Comparison of ENCODE assay signal across 15 cellular contexts in the genomic region with DNA sequence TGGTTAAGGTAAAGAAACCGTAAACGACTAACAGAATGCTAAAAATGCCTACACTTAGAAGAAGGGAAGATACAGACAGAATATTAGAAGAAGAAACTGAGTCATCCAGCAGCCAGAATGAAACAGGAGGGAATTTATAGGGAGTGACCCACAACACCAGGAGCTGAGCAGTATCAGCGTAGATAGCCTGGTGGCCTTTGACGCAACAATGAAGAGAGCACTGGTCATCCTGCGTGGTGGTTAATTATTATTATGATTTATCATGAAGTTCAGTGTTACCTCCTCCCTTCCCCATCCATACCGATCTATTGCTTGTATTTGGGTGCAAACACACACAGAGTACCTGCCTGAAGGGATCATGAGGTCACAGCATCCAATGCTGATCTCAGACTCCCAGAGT. TPM values are rescaled to one million over a fixed set of nuclear protein-coding genes. Genes with fewer than 3 reads are reported as not detected.
DNase-seq lines count a peak whose midpoint lies in the region; ATAC-seq and TF ChIP-seq lines count a peak whose summit lies in the region.
"Had no signal": no experiment of that assay in that cellular context is flagged by ENCODE, and none has a peak within 500 bp of the region (broad histone marks: within the 10 kb centered on the region; RNA-seq: fewer than 3 reads in every experiment).

No MANE protein-coding gene starts in this region.

- peak overlapping the region; percentile 68 for H2BK20ac ChIP-seq in IMR-90 (ENCODE audit: low read depth, low read length)

- 0 out of 2 replicates have a peak overlapping the region, but pooled peaks have one; percentile 1 for H3K27ac ChIP-seq in IMR-90 (ENCODE audit: insufficient read depth, low read length)
- peak overlapping the region in 3 of 5 donors; percentile 53 to 90 (median 89) for H3K27ac ChIP-seq in adrenal gland
- peak overlapping the region; percentile 79 for H3K27ac ChIP-seq in lower lobe of right lung

- H4K20me1 ChIP-seq in IMR-90 (ENCODE audit: insufficient read depth, low read length): peaks cover 4% of the 10 kb centered on the region

- peaks cover 11% of the 10 kb centered on the region for H3K9me1 ChIP-seq in IMR-90 (ENCODE audit: insufficient read depth, low read length)

- peak overlapping the region; percentile 20 to 27; a peak in 2 of 4 replicates for H4K8ac ChIP-seq in IMR-90 (ENCODE audit: low read depth in 2 of 2, low read length in 2 of 2)

- no peaks in the 10 kb centered on the region for H3K9me3 ChIP-seq in IMR-90 (ENCODE audit: control insufficient read depth, insufficient read depth, low read length)
- H3K9me3 ChIP-seq in adrenal gland (replicated peaks in 1 of 3): no peaks in the 10 kb centered on the region
- H3K9me3 ChIP-seq in lower lobe of right lung: no peaks in the 10 kb centered on the region
- H3K9me3 ChIP-seq: ascending aorta, mucosa of descending colon, upper lobe of right lung had no signal

- WGBS in IMR-90 (ENCODE audit: extremely low coverage in 2 of 2, insufficient read length in 1 of 2), 2 experiments: no CpG with 5 or more reads among the region's 6 CpGs
- WGBS in adrenal gland, 4 donors: 83 to 86% (median 85%) methylated on average over 6 of the region's 6 CpGs

- H4K5ac ChIP-seq in IMR-90 (ENCODE audit: low read depth, low read length): no peak overlapping the region

- H3K4me2 ChIP-seq in IMR-90 (ENCODE audit: low read depth, low read length): no peak overlapping the region

- no peak overlapping the region for H2AFZ ChIP-seq in IMR-90 (replicated peaks; ENCODE audit: low read length, poor library complexity)

- H2BK15ac ChIP-seq in IMR-90 (ENCODE audit: low read depth, low read length): peak overlapping the region; percentile 95; the same call in 1 of the 3 replicates

- H2BK120ac ChIP-seq in IMR-90 (ENCODE audit: low read depth, low read length): peak overlapping the region; percentile 45

- intact Hi-C loops in IMR-90 (cut with micrococcal nuclease): loop anchor here (10.0 kb wide), 1 partner anchor 106 kb away; no protein-coding TSS in a partner anchor
- intact Hi-C loops in adrenal gland (cut with DNase I): loop anchor here in 1 of 2 donors (5.0 kb wide), 1 partner anchor 54 kb away; no protein-coding TSS in a partner anchor
- intact Hi-C loops in lower lobe of right lung (cut with DNase I): no loop called here

- POLR2A ChIA-PET in IMR-90 (lab: Charles Lee; ENCODE audit: unreplicated experiment): no interaction called here

- no peak overlapping the region for H3K56ac ChIP-seq in IMR-90 (ENCODE audit: extremely low read depth, insufficient read depth, low read length)

- TF ChIP-seq POLR2A in IMR-90 (IDR thresholded peaks at IDR 0.05; ENCODE audit: low read depth, low read length) (no peak), adrenal gland (IDR thresholded peaks at IDR 0.05) (no peak)

- H3K27me3 ChIP-seq in IMR-90 (ENCODE audit: control insufficient read depth, insufficient read depth, low read length): no peaks in the 10 kb centered on the region
- no peaks in the 10 kb centered on the region for H3K27me3 ChIP-seq in adrenal gland
- H3K27me3 ChIP-seq in lower lobe of right lung (ENCODE audit: low read depth): no peaks in the 10 kb centered on the region
- H3K27me3 ChIP-seq: ascending aorta, upper lobe of right lung had no signal

- ATAC-seq in IMR-90 (ENCODE audit: low read depth): no peak
- no peak for ATAC-seq in lower lobe of right lung
- no peak for ATAC-seq in left lobe of liver
- no peak for ATAC-seq in HG03108 (IDR thresholded peaks at IDR 0.05; ENCODE audit: unreplicated experiment)

- TF ChIP-seq CTCF in IMR-90 (conservative IDR thresholded peaks at IDR 0.05; ENCODE audit: low read depth, low read length) (no peak), adrenal gland (IDR thresholded peaks at IDR 0.05) (no peak), lower lobe of right lung (IDR thresholded peaks at IDR 0.05) (no peak)

- H3K4me1 ChIP-seq in IMR-90 (ENCODE audit: control insufficient read depth, insufficient read depth, low read length) (peaks cover 5% of the 10 kb centered on the region), adrenal gland (replicated peaks in 1 of 2) (peaks cover 19 to 33% of the 10 kb centered on the region in 2 donors), lower lobe of right lung (peaks cover 15% of the 10 kb centered on the region)

- no peak overlapping the region for H2AK9ac ChIP-seq in IMR-90 (replicated peaks; ENCODE audit: low read depth, low read length, poor library complexity)

- no peak overlapping the region for H3K23ac ChIP-seq in IMR-90 (ENCODE audit: low read depth, low read length)

- H3K18ac ChIP-seq in IMR-90 (ENCODE audit: low read depth, low read length): no peak overlapping the region; the same call in 1 of the 2 replicates

- TF ChIP-seq RAD21 in IMR-90 (IDR thresholded peaks at IDR 0.05; ENCODE audit: low read length): no peak

- DNase-seq in A172 (ENCODE audit: low spot score) (peak; percentile 35), IMR-90 (no peak), adrenal gland (no peak), lower lobe of right lung (no peak), left lobe of liver (ENCODE audit: low spot score) (no peak), NCI-H748 (lab: John Stamatoyannopoulos, UW; ENCODE audit: unreplicated experiment) (no peak)
- DNase-seq in activated T-cell treated with anti-CD3 and anti-CD28 coated beads, Interleukin-2, amount 50 U/mL, for 48 hours: no peak
- DNase-seq: activated effector memory CD4-positive, alpha-beta T cell treated with Interleukin-2 at 50 U/mL for 16 hours; CD4-positive, alpha-beta T cell; NCI-H1092; stimulated activated naive CD4-positive, alpha-beta T cell had no signal

- H3K36me3 ChIP-seq in IMR-90 (ENCODE audit: control insufficient read depth, insufficient read depth, low read length): no peaks in the 10 kb centered on the region
- H3K36me3 ChIP-seq in adrenal gland (replicated peaks in 1 of 2): no peaks in the 10 kb centered on the region
- no peaks in the 10 kb centered on the region for H3K36me3 ChIP-seq in lower lobe of right lung
- H3K36me3 ChIP-seq: ascending aorta, upper lobe of right lung had no signal

- H2BK5ac ChIP-seq in IMR-90 (ENCODE audit: low read depth, low read length, poor library complexity, severe bottlenecking): no peak overlapping the region

- CTCF ChIA-PET in IMR-90 (lab: Yijun Ruan, JAX): no interaction called here

- dilution Hi-C loops in IMR-90 (cut with HindIII; ENCODE audit: low sequenced_read_pairs, unreplicated experiment): no loop called here

- H4K91ac ChIP-seq in IMR-90 (ENCODE audit: insufficient read depth, low read depth, low read length): peak overlapping the region; percentile 50

- peak overlapping the region; percentile 85; the same call in 1 of the 2 replicates for H2AK5ac ChIP-seq in IMR-90 (ENCODE audit: low read depth, low read length)

- H3K9ac ChIP-seq in IMR-90 (ENCODE audit: low read depth, low read length): no peak overlapping the region

- H3K4me3 ChIP-seq in IMR-90 (ENCODE audit: insufficient read depth, low read depth, low read length) (no peak overlapping the region), adrenal gland (no peak overlapping the region), lower lobe of right lung (no peak overlapping the region)

- in situ Hi-C loops in IMR-90 (cut with MboI; ENCODE audit: low sequenced_read_pairs): no loop called here

- no TSS peak for BruUV-seq in IMR-90 (replicated peaks; lab: Mats Ljungman, UMichigan)

- H3K14ac ChIP-seq in IMR-90 (replicated peaks; ENCODE audit: low read depth, low read length): peak overlapping the region; percentile 50

- H3K4ac ChIP-seq in IMR-90 (ENCODE audit: low read depth, low read length): peak overlapping the region; percentile 54

- no peaks in the 10 kb centered on the region for H3K79me1 ChIP-seq in IMR-90 (ENCODE audit: low read depth in 1 of 2, low read length in 2 of 2)

TF ChIP-seq in IMR-90, 13 proteins besides CTCF, POLR2A, EP300 and RAD21 (continues in another document):
- TF ChIP-seq CHD1 (IDR thresholded peaks at IDR 0.05; ENCODE audit: low read depth, low read length): no peak
- TF ChIP-seq RFX5 (IDR thresholded peaks at IDR 0.05; ENCODE audit: low read depth, low read length): no peak
- no peak for TF ChIP-seq FOS (IDR thresholded peaks at IDR 0.05; ENCODE audit: low read depth, low read length)
- TF ChIP-seq MXI1 (IDR thresholded peaks at IDR 0.05; ENCODE audit: borderline replicate concordance, low read depth, low read length): no peak
- TF ChIP-seq, protein P1, sequence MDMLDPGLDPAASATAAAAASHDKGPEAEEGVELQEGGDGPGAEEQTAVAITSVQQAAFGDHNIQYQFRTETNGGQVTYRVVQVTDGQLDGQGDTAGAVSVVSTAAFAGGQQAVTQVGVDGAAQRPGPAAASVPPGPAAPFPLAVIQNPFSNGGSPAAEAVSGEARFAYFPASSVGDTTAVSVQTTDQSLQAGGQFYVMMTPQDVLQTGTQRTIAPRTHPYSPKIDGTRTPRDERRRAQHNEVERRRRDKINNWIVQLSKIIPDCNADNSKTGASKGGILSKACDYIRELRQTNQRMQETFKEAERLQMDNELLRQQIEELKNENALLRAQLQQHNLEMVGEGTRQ (IDR thresholded peaks at IDR 0.05; ENCODE audit: low read depth, low read length): no peak
- TF ChIP-seq NFE2L2 (IDR thresholded peaks at IDR 0.05; ENCODE audit: low read depth, low read length): no peak
- TF ChIP-seq, protein P2, sequence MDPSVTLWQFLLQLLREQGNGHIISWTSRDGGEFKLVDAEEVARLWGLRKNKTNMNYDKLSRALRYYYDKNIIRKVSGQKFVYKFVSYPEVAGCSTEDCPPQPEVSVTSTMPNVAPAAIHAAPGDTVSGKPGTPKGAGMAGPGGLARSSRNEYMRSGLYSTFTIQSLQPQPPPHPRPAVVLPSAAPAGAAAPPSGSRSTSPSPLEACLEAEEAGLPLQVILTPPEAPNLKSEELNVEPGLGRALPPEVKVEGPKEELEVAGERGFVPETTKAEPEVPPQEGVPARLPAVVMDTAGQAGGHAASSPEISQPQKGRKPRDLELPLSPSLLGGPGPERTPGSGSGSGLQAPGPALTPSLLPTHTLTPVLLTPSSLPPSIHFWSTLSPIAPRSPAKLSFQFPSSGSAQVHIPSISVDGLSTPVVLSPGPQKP (IDR thresholded peaks at IDR 0.05; ENCODE audit: borderline replicate concordance, low read depth, low read length): no peak
- TF ChIP-seq RCOR1 (IDR thresholded peaks at IDR 0.05; ENCODE audit: insufficient replicate concordance, low read length): no peak
- no peak for TF ChIP-seq CEBPB (IDR thresholded peaks at IDR 0.05; ENCODE audit: low read depth, low read length)
- TF ChIP-seq MAFK (IDR thresholded peaks at IDR 0.05; ENCODE audit: low read depth, low read length): no peak
- no peak for TF ChIP-seq BHLHE40 (IDR thresholded peaks at IDR 0.05; ENCODE audit: low read depth, low read length)

RNA-seq across cellular contexts. Expression of a gene that starts 38.5 kb away (rescaled TPM):
- total RNA-seq in A172 (2014; rRNA removed; shearing (Covaris generic)): 11.6 and 12.7 TPM in 2 replicates
- total RNA-seq in IMR-90 (2012; rRNA removed) (10.0 and 19.2 TPM in 2 replicates), adrenal gland (10 to 100 TPM in 7 of 8 donors, 1 to 10 TPM in 1; 7.0 to 27.9 (median 17.8) TPM), lower lobe of right lung (10.9 TPM), left lobe of liver (5.2 TPM)
- polyA plus RNA-seq in IMR-90 (2012; rRNA removed) (1.6 and 2.9 TPM in 2 replicates), adrenal gland (10 to 100 TPM in 1 of 3 donors, 1 to 10 TPM in 2; 2.8 to 13.7 (median 3.1) TPM)
- polyA plus RNA-seq in IMR-90 (2012; cell fraction: cytosol; rRNA removed): 2.2 and 2.8 TPM in 2 replicates
- 1.6 and 3.1 TPM in 2 replicates for polyA plus RNA-seq in IMR-90 (2012; cell fraction: nucleus; rRNA removed; ENCODE audit: low replicate concordance)

Comparison
In these comparisons a context has a peak if more than half of its experiments do, and no peak if none do; other contexts are left out.
1. H3K27ac ChIP-seq: peak in every context shown above with its lines; median percentile 89 in adrenal gland; 79 in lower lobe of right lung; 1 in IMR-90.